Comparison of ENCODE assay signal across 37 cellular contexts in the genomic region with DNA sequence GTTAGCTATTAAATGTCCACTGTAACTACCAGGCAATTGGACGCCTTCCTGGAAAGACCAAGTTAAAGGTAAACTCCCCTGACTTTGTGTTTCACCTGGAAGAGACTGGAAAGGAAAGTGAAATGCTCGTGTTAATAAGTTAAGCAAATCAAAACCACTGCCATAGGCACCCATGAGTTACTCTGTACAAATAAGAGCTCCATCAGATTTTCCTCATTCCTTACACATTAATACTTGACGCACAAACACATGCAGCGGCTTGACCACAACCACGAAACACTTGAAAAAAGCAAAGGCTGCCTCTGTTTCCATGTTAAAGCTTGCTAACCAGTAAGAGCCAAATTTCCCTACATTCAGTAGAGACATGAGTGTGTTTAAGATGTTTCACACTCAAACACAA. TPM values are rescaled to one million over a fixed set of nuclear protein-coding genes. Genes with fewer than 3 reads are reported as not detected.
A peak's percentile ranks its signal among the peaks of the same experiment; 100 is the strongest.
DNase-seq lines count a peak whose midpoint lies in the region; ATAC-seq and TF ChIP-seq lines count a peak whose summit lies in the region.
"Had no signal": no experiment of that assay in that cellular context is flagged by ENCODE, and none has a peak within 500 bp of the region (broad histone marks: within the 10 kb centered on the region; RNA-seq: fewer than 3 reads in every experiment).

No MANE protein-coding gene starts in this region.

- no peak overlapping the region for H3K4me2 ChIP-seq in H9 (ENCODE audit: insufficient read depth, insufficient read length, low read length)

- H2AFZ ChIP-seq in H9 (ENCODE audit: low read length): no peak overlapping the region

- H4K91ac ChIP-seq in H9 (ENCODE audit: insufficient read length, low read depth, low read length): no peak overlapping the region

- H3K23me2 ChIP-seq in H9 (ENCODE audit: insufficient read length, low read depth, low read length, poor library complexity, severe bottlenecking): no peaks in the 10 kb centered on the region

- DNase-seq in AG10803 (ENCODE audit: low read depth): peak; percentile 42
- DNase-seq in HT-29 (ENCODE audit: low spot score): peak; percentile 10
- DNase-seq in epithelial cell of esophagus (ENCODE audit: low read depth): peak; percentile 91
- DNase-seq in left kidney (ENCODE audit: low read depth, low spot score): peak; percentile 8
- no peak for DNase-seq in NCI-H446 (lab: John Stamatoyannopoulos, UW)
- no peak for DNase-seq in H9
- DNase-seq in hepatic stellate cell (ENCODE audit: low spot score): no peak
- DNase-seq: activated CD4-positive, alpha-beta T cell treated with anti-CD3 and anti-CD28 coated beads, Interleukin-2, amount 50 U/mL, for 48 hours; activated CD4-positive, CD25-positive, alpha-beta regulatory T cell treated with anti-CD3 and anti-CD28 coated beads, Interleukin-2, amount 50 U/mL, for 72 hours; activated naive CD4-positive, alpha-beta T cell; activated naive CD8-positive, alpha-beta T cell treated with anti-CD3 and anti-CD28 coated beads, Interleukin-2, amount 50 U/mL, for 24 hours; activated T-cell treated with anti-CD3 and anti-CD28 coated beads, Interleukin-2, amount 50 U/mL, for 72 hours; CD4-positive, alpha-beta memory T cell; cerebellar nuclear complex; dermis blood vessel endothelial cell; DMS 273 treated with DMSO at 0.1 percent for 48 hours; HFFc6; hippocampal formation; KBM-7; left ventricle myocardium superior; midbrain; naive B cell; NCI-H1417; NCI-H2029; NCI-H69; SHP77; stimulated activated CD4-positive, alpha-beta T cell treated with anti-CD3 and anti-CD28 coated beads, Interleukin-12 subunit alpha, Interleukin-12 subunit beta, amount 100 ng/mL, for 4 hours; stimulated activated CD4-positive, alpha-beta T cell treated with anti-CD3 and anti-CD28 coated beads, Interleukin-2, amount 100 ng/mL, for 48 hours; tibial artery had no signal

- H2BK5ac ChIP-seq in H9 (ENCODE audit: insufficient read length, low read length): no peak overlapping the region

- peaks cover 2% of the 10 kb centered on the region; the same call in 1 of the 2 replicates for H3K27me3 Mint-ChIP-seq in H9 (ENCODE audit: low read depth)
- H3K27me3 Mint-ChIP-seq: naive B cell had no signal

- no peak overlapping the region for H3K27ac Mint-ChIP-seq in H9
- H3K27ac Mint-ChIP-seq: activated naive CD8-positive, alpha-beta T cell treated with anti-CD3 and anti-CD28 coated beads, Interleukin-2, amount 50 U/mL, for 24 hours; activated T-cell treated with anti-CD3 and anti-CD28 coated beads, Interleukin-2, amount 50 U/mL, for 72 hours; B cell; brain; CD4-positive, alpha-beta memory T cell; endodermal cell; HFFc6; naive B cell; T-helper 2 cell treated with Interferon-gamma antibody and Interleukin-4, amounts not matched to agents 5 μg/mL and 100 μg/mL, for 36 hours had no signal

- H3T11ph ChIP-seq in H9 (ENCODE audit: low read length): no peak overlapping the region

- no peaks in the 10 kb centered on the region for H4K20me1 ChIP-seq in H9 (ENCODE audit: control insufficient read depth, insufficient read depth, insufficient read length)

- no peak overlapping the region for H3K4me3 ChIP-seq in AG10803 (ENCODE audit: low read length)
- H3K4me3 ChIP-seq in epithelial cell of esophagus (ENCODE audit: low read length): no peak overlapping the region
- H3K4me3 ChIP-seq: gastroesophageal sphincter, tibial artery had no signal

- H3K79me2 ChIP-seq in H9 (ENCODE audit: insufficient read depth, low read length): no peaks in the 10 kb centered on the region

- H2BK20ac ChIP-seq in H9 (ENCODE audit: low read depth, low read length, poor library complexity, severe bottlenecking): no peak overlapping the region

- no peak overlapping the region for H3K18ac ChIP-seq in H9 (ENCODE audit: insufficient read length, low read depth, low read length)

- TF ChIP-seq CTCF in AG10803 (conservative IDR thresholded peaks at IDR 0.05; ENCODE audit: low read length) (no peak), epithelial cell of esophagus (IDR thresholded peaks at IDR 0.05; ENCODE audit: insufficient read depth, low read depth, low read length, missing control alignments) (no peak), H9 (conservative IDR thresholded peaks at IDR 0.05) (no peak)

- H2BK15ac ChIP-seq in H9 (ENCODE audit: low read depth, low read length): no peak overlapping the region

- no peak overlapping the region for H3K56ac ChIP-seq in H9 (ENCODE audit: insufficient read length, low read depth, low read length)

- no peak overlapping the region for H4K8ac ChIP-seq in H9 (replicated peaks; ENCODE audit: insufficient read length, low read depth, low read length)

- H2BK120ac ChIP-seq in H9 (ENCODE audit: low read depth, low read length, poor library complexity, severe bottlenecking): no peak overlapping the region

- H3K9ac ChIP-seq in H9 (ENCODE audit: extremely low read depth, insufficient read length, low read length): no peak overlapping the region

- no peak overlapping the region for H3K4ac ChIP-seq in H9 (ENCODE audit: low read depth, low read length)

- H2AK5ac ChIP-seq in H9 (ENCODE audit: insufficient read length, low read length): no peak overlapping the region

- H2BK12ac ChIP-seq in H9 (ENCODE audit: insufficient read length, low read depth, low read length): no peak overlapping the region

- no CpG with 5 or more reads among the region's 5 CpGs for WGBS in H9 (ENCODE audit: extremely low coverage, insufficient read length, low lambda C conversion rate)

- H3K14ac ChIP-seq in H9 (ENCODE audit: insufficient read depth, low read length): no peak overlapping the region

- no peaks in the 10 kb centered on the region for H3K36me3 Mint-ChIP-seq in H9 (ENCODE audit: insufficient read depth in 1 of 3, low read depth in 3 of 3)
- H3K36me3 Mint-ChIP-seq: brain had no signal

- H3K27me3 ChIP-seq in H9 (ENCODE audit: insufficient read depth, low read length): no peaks in the 10 kb centered on the region
- H3K27me3 ChIP-seq: gastroesophageal sphincter had no signal

- no peaks in the 10 kb centered on the region for H3K4me1 ChIP-seq in H9 (ENCODE audit: insufficient read depth, low read length)
- H3K4me1 ChIP-seq: tibial artery had no signal

- no peak overlapping the region for H4K5ac ChIP-seq in H9 (ENCODE audit: insufficient read length, low read depth, low read length)

- H3K4me3 Mint-ChIP-seq in H9: no peak overlapping the region
- H3K4me3 Mint-ChIP-seq: activated naive CD8-positive, alpha-beta T cell treated with anti-CD3 and anti-CD28 coated beads, Interleukin-2, amount 50 U/mL, for 24 hours; activated T-cell treated with anti-CD3 and anti-CD28 coated beads, Interleukin-2, amount 50 U/mL, for 72 hours; B cell; brain; CD4-positive, alpha-beta memory T cell; endodermal cell; HFFc6; naive B cell; T-helper 2 cell treated with Interferon-gamma antibody and Interleukin-4, amounts not matched to agents 5 μg/mL and 100 μg/mL, for 36 hours had no signal

- H3K79me1 ChIP-seq in H9 (ENCODE audit: insufficient read depth, low read depth, low read length, poor library complexity, severe bottlenecking): no peaks in the 10 kb centered on the region

- H3K27ac ChIP-seq in H9 (ENCODE audit: insufficient read length, low read depth, low read length): no peak overlapping the region
- H3K27ac ChIP-seq: gastroesophageal sphincter, tibial artery had no signal

- no peak for ATAC-seq in GM21576 (IDR thresholded peaks at IDR 0.05; ENCODE audit: unreplicated experiment)
- ATAC-seq: activated naive CD8-positive, alpha-beta T cell treated with anti-CD3 and anti-CD28 coated beads, Interleukin-2, amount 50 U/mL, for 24 hours; activated T-cell treated with anti-CD3 and anti-CD28 coated beads, Interleukin-2, amount 50 U/mL, for 72 hours; gastroesophageal sphincter; left ventricle myocardium superior; sciatic nerve had no signal

- H3K23ac ChIP-seq in H9 (ENCODE audit: insufficient read length, low read depth, low read length): no peak overlapping the region

- H3K4me1 Mint-ChIP-seq in H9: peaks cover 5% of the 10 kb centered on the region in 2 experiments
- H3K4me1 Mint-ChIP-seq: activated naive CD8-positive, alpha-beta T cell treated with anti-CD3 and anti-CD28 coated beads, Interleukin-2, amount 50 U/mL, for 24 hours; B cell; brain; CD4-positive, alpha-beta memory T cell; naive B cell had no signal

- H3K9me3 ChIP-seq in H9 (ENCODE audit: control insufficient read depth, low read depth, low read length): no peaks in the 10 kb centered on the region
- H3K9me3 ChIP-seq: gastroesophageal sphincter, tibial artery had no signal

- H3K9me3 Mint-ChIP-seq in H9: no peaks in the 10 kb centered on the region
- H3K9me3 Mint-ChIP-seq: activated naive CD8-positive, alpha-beta T cell treated with anti-CD3 and anti-CD28 coated beads, Interleukin-2, amount 50 U/mL, for 24 hours; activated T-cell treated with anti-CD3 and anti-CD28 coated beads, Interleukin-2, amount 50 U/mL, for 72 hours; brain; CD4-positive, alpha-beta memory T cell; endodermal cell; HFFc6; naive B cell; T-helper 2 cell treated with Interferon-gamma antibody and Interleukin-4, amounts not matched to agents 5 μg/mL and 100 μg/mL, for 36 hours had no signal

RNA-seq across cellular contexts. Expression of gene GCM1, which starts 19.8 kb away (rescaled TPM):
- not detected in 2 replicates for total RNA-seq in HT-29 (2014; rRNA removed; shearing (Covaris generic))
- total RNA-seq in H9 (2021): 0.07 TPM in 1 of 2 replicates, not detected in the other
- total RNA-seq: dermis blood vessel endothelial cell, endodermal cell, fibroblast of lung, gastroesophageal sphincter, HFFc6, left ventricle myocardium superior, sciatic nerve had no signal

Comparison
In these comparisons a context has a peak if more than half of its experiments do, and no peak if none do; other contexts are left out.
1. DNase-seq: peak in AG10803 (single experiment), HT-29 (single experiment), epithelial cell of esophagus (single experiment) and left kidney (single experiment); none in NCI-H446 (0 of 2), H9 (single experiment) and hepatic stellate cell (single experiment).